Comparison of ENCODE assay signal across 12 cellular contexts in the genomic region with DNA sequence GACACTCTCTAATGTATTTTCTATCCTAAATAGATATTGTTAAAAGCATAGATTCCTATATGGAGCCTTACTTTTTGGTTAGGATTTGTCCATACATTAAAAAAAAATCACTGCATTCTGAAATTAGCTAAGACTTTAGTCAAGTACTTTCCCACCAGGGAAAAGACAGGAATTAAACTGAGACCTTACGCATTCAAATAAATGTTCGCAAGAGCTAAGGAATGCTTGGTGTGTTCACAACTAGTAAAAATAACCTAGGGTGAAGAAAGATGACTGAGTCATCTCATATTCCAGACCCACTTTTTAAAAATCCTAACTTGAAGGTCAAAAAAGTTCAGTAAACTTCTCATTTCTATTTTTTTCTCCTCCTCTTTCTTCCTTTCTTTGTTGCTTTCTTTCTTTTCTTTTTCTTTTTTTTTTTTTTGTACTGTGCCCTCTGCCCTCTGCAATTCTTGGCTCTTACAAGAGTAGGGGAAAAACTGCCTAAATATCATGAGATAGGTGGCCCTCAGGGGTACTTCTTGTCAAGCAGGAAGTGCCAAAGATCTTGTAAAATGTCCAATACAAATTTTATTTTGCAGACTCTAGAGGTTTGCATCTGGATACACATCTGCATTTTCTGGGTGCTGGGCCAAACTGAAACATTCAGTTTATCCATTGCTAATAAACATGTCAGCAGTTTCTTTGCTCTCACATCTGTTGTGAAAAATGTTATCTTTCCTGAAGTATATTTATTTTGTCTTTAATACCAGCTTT.
A peak's percentile ranks its signal among the peaks of the same experiment; 100 is the strongest.
DNase-seq lines count a peak whose midpoint lies in the region; ATAC-seq, FAIRE-seq and TF ChIP-seq lines count a peak whose summit lies in the region.
"Had no signal": no experiment of that assay in that cellular context is flagged by ENCODE, and none has a peak within 500 bp of the region (broad histone marks: within the 10 kb centered on the region; RNA-seq: fewer than 3 reads in every experiment).

No MANE protein-coding gene starts in this region.

- H4K20me1 ChIP-seq in HepG2 (ENCODE audit: insufficient read depth, low read length), result no peaks in the 10 kb centered on the region

- no peaks in the 10 kb centered on the region for H3K27me3 Mint-ChIP-seq in Calu3 (ENCODE audit: unreplicated experiment)
- peaks cover 2% of the 10 kb centered on the region for H3K27me3 Mint-ChIP-seq in activated T-helper 1 cell treated with anti-CD3 and anti-CD28 coated beads, Interleukin-12 subunit alpha, Interleukin-12 subunit beta, Interleukin-2, Interleukin-4 antibody, amounts not matched to agents 30 ng/mL and 10 ng/mL and 1 ng/mL, durations not matched to agents 14 hours and 24 hours and 36 hours (ENCODE audit: insufficient read depth)

- intact Hi-C loops in tibial artery (cut with DNase I; ENCODE audit: low total_unique reads) (no loop called here), HepG2 (cut with micrococcal nuclease; ENCODE audit: unreplicated experiment) (no loop called here), Calu3 (cut with micrococcal nuclease; ENCODE audit: unreplicated experiment) (no loop called here)
- intact Hi-C loops in activated T-helper 1 cell treated with anti-CD3 and anti-CD28 coated beads, Interleukin-12 subunit alpha, Interleukin-12 subunit beta, Interleukin-2, Interleukin-4 antibody, amounts not matched to agents 30 ng/mL and 10 ng/mL and 1 ng/mL, durations not matched to agents 14 hours and 24 hours and 36 hours (cut with micrococcal nuclease), result no loop called here

- in situ Hi-C loops in HepG2 (cut with HindIII; ENCODE audit: extremely low pct_ligation_motif_present, low pct_unique_long_range_greater_than_20kb), result no loop called here

- no peaks in the 10 kb centered on the region for H3K79me2 ChIP-seq in HepG2 (ENCODE audit: insufficient read depth, low read length)

- TF ChIP-seq EP300 in HepG2 (IDR thresholded peaks at IDR 0.05; ENCODE audit: low read depth in 2 of 2, low read length in 2 of 2) (no peak), HepG2 (CRISPR knock-in tag; IDR thresholded peaks at IDR 0.05; ENCODE audit: borderline replicate concordance) (no peak)

- no peak for TF ChIP-seq CTCF in bronchial epithelial cell (IDR thresholded peaks at IDR 0.05; ENCODE audit: insufficient read depth, low read length, severe bottlenecking)
- TF ChIP-seq CTCF in tibial artery (IDR thresholded peaks at IDR 0.05), result no peak
- no peak for TF ChIP-seq CTCF in HepG2 (CRISPR knock-in tag; IDR thresholded peaks at IDR 0.05)
- TF ChIP-seq CTCF in Calu3 (IDR thresholded peaks at IDR 0.05; ENCODE audit: unreplicated experiment), result no peak

- H3K4me2 ChIP-seq in HepG2 (ENCODE audit: low read depth, low read length), result no peak overlapping the region

- 50% methylated on average over 2 of the region's 2 CpGs for WGBS in HepG2 (ENCODE audit: low lambda C conversion rate)

- H3K27me3 ChIP-seq in bronchial epithelial cell (ENCODE audit: control insufficient read depth, insufficient read depth, low read length) (no peaks in the 10 kb centered on the region), tibial artery (no peaks in the 10 kb centered on the region), HepG2 (ENCODE audit: control insufficient read depth in 1 of 2, insufficient read depth in 2 of 2, low read length in 2 of 2) (no peaks in the 10 kb centered on the region)
- H3K27me3 ChIP-seq: SJSA1 had no signal

- H3K9me3 Mint-ChIP-seq in Calu3 (ENCODE audit: low read depth, unreplicated experiment), result peaks cover 2% of the 10 kb centered on the region
- H3K9me3 Mint-ChIP-seq in activated T-helper 1 cell treated with anti-CD3 and anti-CD28 coated beads, Interleukin-12 subunit alpha, Interleukin-12 subunit beta, Interleukin-2, Interleukin-4 antibody, amounts not matched to agents 30 ng/mL and 10 ng/mL and 1 ng/mL, durations not matched to agents 14 hours and 24 hours and 36 hours, result no peaks in the 10 kb centered on the region
- H3K9me3 Mint-ChIP-seq: activated T-helper 17 cell treated with anti-CD3 and anti-CD28 coated beads, Interleukin-2, amount 50 U/mL, for 72 hours had no signal

- no peaks in the 10 kb centered on the region for H3K36me3 ChIP-seq in bronchial epithelial cell (ENCODE audit: control insufficient read depth, insufficient read depth, low read length)
- no peaks in the 10 kb centered on the region for H3K36me3 ChIP-seq in tibial artery
- H3K36me3 ChIP-seq in HepG2 (replicated peaks in 1 of 2; ENCODE audit: control insufficient read depth in 1 of 2, insufficient read depth in 2 of 2, low read length in 2 of 2), result no peaks in the 10 kb centered on the region
- H3K36me3 ChIP-seq: SJSA1 had no signal

- no peak overlapping the region for H2AFZ ChIP-seq in HepG2 (ENCODE audit: low read length)

- no peaks in the 10 kb centered on the region for H3K36me3 Mint-ChIP-seq in Calu3 (ENCODE audit: insufficient read depth, unreplicated experiment)
- H3K36me3 Mint-ChIP-seq in activated T-helper 1 cell treated with anti-CD3 and anti-CD28 coated beads, Interleukin-12 subunit alpha, Interleukin-12 subunit beta, Interleukin-2, Interleukin-4 antibody, amounts not matched to agents 30 ng/mL and 10 ng/mL and 1 ng/mL, durations not matched to agents 14 hours and 24 hours and 36 hours (ENCODE audit: low read depth), result no peaks in the 10 kb centered on the region

- TF ChIP-seq POLR2A in HepG2 (IDR thresholded peaks at IDR 0.05; ENCODE audit: insufficient read depth in 1 of 2, low read depth in 2 of 2, low read length in 2 of 2), result no peak

- FAIRE-seq in bronchial epithelial cell (lab: Jason Lieb, UNC) (no peak), HepG2 (lab: Jason Lieb, UNC) (no peak)

- peaks cover 0 to 56% (median 16%) of the 10 kb centered on the region in 4 donors for H3K4me1 ChIP-seq in tibial artery
- no peaks in the 10 kb centered on the region for H3K4me1 ChIP-seq in HepG2 (ENCODE audit: insufficient read depth, low read length)
- H3K4me1 ChIP-seq: SJSA1 had no signal

- no peak overlapping the region for H3K9ac ChIP-seq in HepG2 (ENCODE audit: insufficient read depth, low read depth, low read length)

- DNase-seq in HCEC 1CT, result peak; percentile 92
- DNase-seq in bronchial epithelial cell (ENCODE audit: low read depth), result peak; percentile 76
- peak; percentile 29 for DNase-seq in hepatic stellate cell (ENCODE audit: low spot score)
- no peak for DNase-seq in tibial artery
- no peak for DNase-seq in HepG2 (ENCODE audit: low spot score)
- DNase-seq in Calu3, result no peak
- DNase-seq in retina, result no peak
- DNase-seq in activated T-helper 1 cell treated with anti-CD3 and anti-CD28 coated beads, Interleukin-12 subunit alpha, Interleukin-12 subunit beta, Interleukin-2, Interleukin-4 antibody, amounts not matched to agents 30 ng/mL and 10 ng/mL and 1 ng/mL, durations not matched to agents 14 hours and 24 hours and 36 hours (ENCODE audit: low spot score), result no peak
- DNase-seq: activated CD4-positive, alpha-beta T cell treated with anti-CD3 and anti-CD28 coated beads for 4 hours; NCI-H1105 treated with DMSO at 0.1 percent for 48 hours had no signal

- CTCF ChIA-PET in HepG2 (lab: Yijun Ruan, JAX; ENCODE audit: low intra/inter-chr PET ratio, low total read pairs) (no interaction called here), Calu3 (lab: Charles Lee) (no interaction called here)

- no peak for TF ChIP-seq RAD21 in HepG2 (CRISPR knock-in tag; IDR thresholded peaks at IDR 0.05)

- H3K27ac Mint-ChIP-seq in Calu3 (ENCODE audit: unreplicated experiment), result no peak overlapping the region
- H3K27ac Mint-ChIP-seq in activated T-helper 1 cell treated with anti-CD3 and anti-CD28 coated beads, Interleukin-12 subunit alpha, Interleukin-12 subunit beta, Interleukin-2, Interleukin-4 antibody, amounts not matched to agents 30 ng/mL and 10 ng/mL and 1 ng/mL, durations not matched to agents 14 hours and 24 hours and 36 hours, result no peak overlapping the region
- H3K27ac Mint-ChIP-seq: activated T-helper 17 cell treated with anti-CD3 and anti-CD28 coated beads, Interleukin-2, amount 50 U/mL, for 72 hours had no signal

- H3K4me3 Mint-ChIP-seq in Calu3 (ENCODE audit: low read depth, unreplicated experiment), result no peak overlapping the region
- no peak overlapping the region for H3K4me3 Mint-ChIP-seq in activated T-helper 1 cell treated with anti-CD3 and anti-CD28 coated beads, Interleukin-12 subunit alpha, Interleukin-12 subunit beta, Interleukin-2, Interleukin-4 antibody, amounts not matched to agents 30 ng/mL and 10 ng/mL and 1 ng/mL, durations not matched to agents 14 hours and 24 hours and 36 hours
- H3K4me3 Mint-ChIP-seq: activated T-helper 17 cell treated with anti-CD3 and anti-CD28 coated beads, Interleukin-2, amount 50 U/mL, for 72 hours had no signal

- H3K9me3 ChIP-seq in tibial artery (no peaks in the 10 kb centered on the region), HepG2 (ENCODE audit: low read length) (no peaks in the 10 kb centered on the region)
- H3K9me3 ChIP-seq: SJSA1 had no signal

- no peak for ATAC-seq in HepG2
- ATAC-seq: activated T-helper 17 cell treated with anti-CD3 and anti-CD28 coated beads, Interleukin-2, amount 50 U/mL, for 72 hours had no signal

- no TSS peak for BruUV-seq in HepG2 (replicated peaks; lab: Mats Ljungman, UMichigan)
- no TSS peak for BruUV-seq in Calu3 (replicated peaks; lab: Mats Ljungman, UMichigan)

- H3K4me3 ChIP-seq in bronchial epithelial cell (ENCODE audit: low read depth, low read length), result no peak overlapping the region
- H3K4me3 ChIP-seq in tibial artery, result no peak overlapping the region
- no peak overlapping the region for H3K4me3 ChIP-seq in HepG2 (replicated peaks in 1 of 3; ENCODE audit: insufficient read depth in 1 of 3, low read depth in 2 of 3, low read length in 3 of 3)
- H3K4me3 ChIP-seq: SJSA1 had no signal

- H3K4me1 Mint-ChIP-seq in Calu3 (ENCODE audit: low read depth, unreplicated experiment), result no peaks in the 10 kb centered on the region
- H3K4me1 Mint-ChIP-seq in activated T-helper 1 cell treated with anti-CD3 and anti-CD28 coated beads, Interleukin-12 subunit alpha, Interleukin-12 subunit beta, Interleukin-2, Interleukin-4 antibody, amounts not matched to agents 30 ng/mL and 10 ng/mL and 1 ng/mL, durations not matched to agents 14 hours and 24 hours and 36 hours (ENCODE audit: low read depth), result no peaks in the 10 kb centered on the region
- H3K4me1 Mint-ChIP-seq: activated T-helper 17 cell treated with anti-CD3 and anti-CD28 coated beads, Interleukin-2, amount 50 U/mL, for 72 hours had no signal

- POLR2A ChIA-PET in HepG2 (lab: Yijun Ruan, JAX), result no interaction called here

- peak overlapping the region; percentile 56 for H3K27ac ChIP-seq in tibial artery
- H3K27ac ChIP-seq in HepG2 (ENCODE audit: extremely low read length, insufficient read depth, low read length), result no peak overlapping the region
- H3K27ac ChIP-seq: SJSA1 had no signal

Comparison
In these comparisons a context has a peak if more than half of its experiments do, and no peak if none do; other contexts are left out.
1. DNase-seq: peak in HCEC 1CT (single experiment), bronchial epithelial cell (single experiment) and hepatic stellate cell (single experiment); none in tibial artery (0 of 2), HepG2 (single experiment), Calu3 (single experiment), retina (single experiment) and activated T-helper 1 cell treated with anti-CD3 and anti-CD28 coated beads, Interleukin-12 subunit alpha, Interleukin-12 subunit beta, Interleukin-2, Interleukin-4 antibody, amounts not matched to agents 30 ng/mL and 10 ng/mL and 1 ng/mL, durations not matched to agents 14 hours and 24 hours and 36 hours (single experiment).